ENCODE assay signal across 2 cellular contexts in genomic region chr4:176671532-176671931, GRCh38.
TF ChIP-seq lines count a peak whose summit lies in the region.

No MANE protein-coding gene starts in this region.

TF ChIP-seq in IMR-90, 13 proteins besides CTCF, POLR2A, EP300 and RAD21:
- TF ChIP-seq MXI1 (IDR thresholded peaks at IDR 0.05; ENCODE audit: borderline replicate concordance, low read depth, low read length) (no peak), CEBPB (IDR thresholded peaks at IDR 0.05; ENCODE audit: low read depth, low read length) (peak; percentile 21; the same call in 1 of the 2 replicates), SMC3 (IDR thresholded peaks at IDR 0.05; ENCODE audit: low read depth, low read length) (no peak)

TF ChIP-seq in GM12878, 131 proteins besides CTCF, POLR2A, EP300 and RAD21:
- TF ChIP-seq CREB1 (IDR thresholded peaks at IDR 0.05; ENCODE audit: low read depth) (no peak), SPI1 (IDR thresholded peaks at IDR 0.05; ENCODE audit: borderline replicate concordance, insufficient read depth, low read depth, low read length) (0 out of 2 replicates have a peak, but pooled peaks have one; percentile 10)
